Comparison of ENCODE assay signal across 16 cellular contexts in genomic region chr4:76782837-76783236, GRCh38.
A peak's percentile ranks its signal among the peaks of the same experiment; 100 is the strongest.
DNase-seq lines count a peak whose midpoint lies in the region; ATAC-seq and TF ChIP-seq lines count a peak whose summit lies in the region.
"Had no signal": no experiment of that assay in that cellular context is flagged by ENCODE, and none has a peak within 500 bp of the region (broad histone marks: within the 10 kb centered on the region; RNA-seq: fewer than 3 reads in every experiment).

No MANE protein-coding gene starts in this region.

- intact Hi-C loops in mammary epithelial cell (cut with micrococcal nuclease), result loop anchor here (1.0 to 5.0 kb wide), 5 partner anchors 20 to 259 kb away; partner anchors contain the start of genes SEPTIN11 and SOWAHB

- peaks cover 8% of the 10 kb centered on the region for H3K79me2 ChIP-seq in mammary epithelial cell (ENCODE audit: insufficient read depth, low read length)

- no peak overlapping the region for H3K4me3 Mint-ChIP-seq in activated CD8-positive, alpha-beta memory T cell treated with anti-CD3 and anti-CD28 coated beads, Interleukin-2, amount 10 ng/mL, durations not matched to agents 7 days and 5 days
- H3K4me3 Mint-ChIP-seq: CD4-positive, alpha-beta memory T cell had no signal

- H3K4me1 ChIP-seq in mammary epithelial cell (ENCODE audit: insufficient read depth, low read length) (peaks cover 33% of the 10 kb centered on the region), upper lobe of left lung (no peaks in the 10 kb centered on the region), right atrium auricular region (no peaks in the 10 kb centered on the region)

- DNase-seq in AG10803 (ENCODE audit: low read depth) (peak; percentile 93), mammary epithelial cell (peak; percentile 72), kidney tubule cell (ENCODE audit: low spot score) (peak; percentile 65), upper lobe of left lung (no peak), right atrium auricular region (ENCODE audit: low spot score) (no peak)
- no peak for DNase-seq in activated CD8-positive, alpha-beta memory T cell treated with anti-CD3 and anti-CD28 coated beads, Interleukin-2, amount 10 ng/mL, durations not matched to agents 7 days and 5 days
- DNase-seq: activated CD4-positive, alpha-beta T cell treated with anti-CD3 and anti-CD28 coated beads, Interleukin-2, amount 50 U/mL, for 4 hours; activated effector memory CD4-positive, alpha-beta T cell treated with Interleukin-2 at 50 U/mL for 16 hours; CD4-positive, alpha-beta memory T cell; midbrain; NCI-H1417; NCI-H748 treated with DMSO at 0.1 percent for 48 hours had no signal

- no peaks in the 10 kb centered on the region for H3K9me3 Mint-ChIP-seq in activated CD8-positive, alpha-beta memory T cell treated with anti-CD3 and anti-CD28 coated beads, Interleukin-2, amount 10 ng/mL, durations not matched to agents 7 days and 5 days (ENCODE audit: low read depth)

- peak overlapping the region; percentile 96 for H3K9ac ChIP-seq in mammary epithelial cell (ENCODE audit: insufficient read depth, low read length)

- H3K36me3 ChIP-seq in mammary epithelial cell (ENCODE audit: insufficient read depth, low read length) (peaks cover 5% of the 10 kb centered on the region), upper lobe of left lung (peaks cover 0 to 9% (median 4%) of the 10 kb centered on the region in 4 donors), right atrium auricular region (peaks cover 16% of the 10 kb centered on the region)

- BruUV-seq in mammary epithelial cell (replicated peaks; lab: Mats Ljungman, UMichigan), result no TSS peak

- in situ Hi-C loops in mammary epithelial cell (cut with MboI; ENCODE audit: low sequenced_read_pairs in 2 of 2), result no loop called here

- dilution Hi-C loops in mammary epithelial cell (cut with HindIII; ENCODE audit: low sequenced_read_pairs), result no loop called here

- H3K27ac ChIP-seq in mammary epithelial cell (ENCODE audit: insufficient read depth, low read depth, low read length) (peak overlapping the region; percentile 100), upper lobe of left lung (no peak overlapping the region), right atrium auricular region (no peak overlapping the region)

- H3K27me3 ChIP-seq in mammary epithelial cell (ENCODE audit: insufficient read depth, low read length) (no peaks in the 10 kb centered on the region), upper lobe of left lung (no peaks in the 10 kb centered on the region), right atrium auricular region (no peaks in the 10 kb centered on the region)
- H3K27me3 ChIP-seq: tibial nerve had no signal

- TF ChIP-seq RAD21 in Ishikawa (IDR thresholded peaks at IDR 0.05; ENCODE audit: low read depth), result no peak

- no peak overlapping the region for H3K27ac Mint-ChIP-seq in activated CD8-positive, alpha-beta memory T cell treated with anti-CD3 and anti-CD28 coated beads, Interleukin-2, amount 10 ng/mL, durations not matched to agents 7 days and 5 days
- H3K27ac Mint-ChIP-seq: CD4-positive, alpha-beta memory T cell had no signal

- peak overlapping the region; percentile 88 for H3K4me2 ChIP-seq in mammary epithelial cell (ENCODE audit: insufficient read depth, low read depth, low read length)

- 0% methylated on average over 1 of the region's 1 CpG for WGBS in mammary epithelial cell (ENCODE audit: low coverage, missing lambda C conversion rate)
- WGBS in upper lobe of left lung, 2 donors, result 56 to 65% methylated on average over 1 of the region's 1 CpG

- peaks cover 7% of the 10 kb centered on the region for H3K36me3 Mint-ChIP-seq in activated CD8-positive, alpha-beta memory T cell treated with anti-CD3 and anti-CD28 coated beads, Interleukin-2, amount 10 ng/mL, durations not matched to agents 7 days and 5 days
- H3K36me3 Mint-ChIP-seq: CD4-positive, alpha-beta memory T cell had no signal

- no peaks in the 10 kb centered on the region for H4K20me1 ChIP-seq in mammary epithelial cell (ENCODE audit: insufficient read depth, low read length)

- no peak for TF ChIP-seq POLR2A in upper lobe of left lung (IDR thresholded peaks at IDR 0.05)

- peaks cover 10% of the 10 kb centered on the region for H3K4me1 Mint-ChIP-seq in activated CD8-positive, alpha-beta memory T cell treated with anti-CD3 and anti-CD28 coated beads, Interleukin-2, amount 10 ng/mL, durations not matched to agents 7 days and 5 days
- H3K4me1 Mint-ChIP-seq: CD4-positive, alpha-beta memory T cell had no signal

- no peak for ATAC-seq in upper lobe of left lung (ENCODE audit: low FRiP score in 2 of 2)
- ATAC-seq in activated CD8-positive, alpha-beta memory T cell treated with anti-CD3 and anti-CD28 coated beads, Interleukin-2, amount 10 ng/mL, durations not matched to agents 7 days and 5 days, result no peak
- ATAC-seq in HG02938 (IDR thresholded peaks at IDR 0.05; ENCODE audit: unreplicated experiment), result no peak

- CTCF ChIA-PET in mammary epithelial cell (lab: Charles Lee; ENCODE audit: low non-redundant PET), result no interaction called here
- CTCF ChIA-PET in activated CD8-positive, alpha-beta memory T cell treated with anti-CD3 and anti-CD28 coated beads, Interleukin-2, amount 10 ng/mL, durations not matched to agents 7 days and 5 days (lab: Charles Lee), result interaction anchor here (1.6 kb wide), 1 partner anchor 17 kb away, joined by 3 read pairs; no protein-coding TSS in a partner anchor

- H3K4me3 ChIP-seq in AG10803 (ENCODE audit: low read length) (no peak overlapping the region; the same call in 1 of the 2 replicates), mammary epithelial cell (replicated peaks in 1 of 3; ENCODE audit: insufficient read depth in 1 of 3, low read depth in 2 of 3, low read length in 3 of 3) (peak overlapping the region; percentile 13 to 52 (median 32)), upper lobe of left lung (no peak overlapping the region), right atrium auricular region (no peak overlapping the region)
- H3K4me3 ChIP-seq: coronary artery, tibial nerve had no signal

- H2AFZ ChIP-seq in mammary epithelial cell (ENCODE audit: low read depth, low read length), result no peak overlapping the region

- peaks cover 24% of the 10 kb centered on the region for H3K27me3 Mint-ChIP-seq in activated CD8-positive, alpha-beta memory T cell treated with anti-CD3 and anti-CD28 coated beads, Interleukin-2, amount 10 ng/mL, durations not matched to agents 7 days and 5 days

- TF ChIP-seq EP300 in Ishikawa (IDR thresholded peaks at IDR 0.05; ENCODE audit: borderline replicate concordance), result no peak
- no peak for TF ChIP-seq EP300 in upper lobe of left lung (IDR thresholded peaks at IDR 0.05)

- H3K9me3 ChIP-seq in mammary epithelial cell (replicated peaks; ENCODE audit: insufficient read depth, low read length), result no peaks in the 10 kb centered on the region
- no peaks in the 10 kb centered on the region for H3K9me3 ChIP-seq in upper lobe of left lung
- no peaks in the 10 kb centered on the region for H3K9me3 ChIP-seq in right atrium auricular region
- H3K9me3 ChIP-seq: tibial nerve had no signal

- TF ChIP-seq CTCF in AG10803 (conservative IDR thresholded peaks at IDR 0.05; ENCODE audit: low read length) (no peak), mammary epithelial cell (conservative IDR thresholded peaks at IDR 0.05 in 1 of 2, IDR thresholded peaks at IDR 0.05 in 1 of 2; ENCODE audit: extremely low read depth in 1 of 2, insufficient read depth in 1 of 2, low read depth in 1 of 2, low read length in 2 of 2) (no peak), upper lobe of left lung (IDR thresholded peaks at IDR 0.05) (no peak), right atrium auricular region (IDR thresholded peaks at IDR 0.05) (no peak)

TF ChIP-seq in Ishikawa, 13 proteins besides CTCF, POLR2A, EP300 and RAD21:
- TF ChIP-seq TEAD4 (IDR thresholded peaks at IDR 0.05), result 0 out of 2 replicates have a peak, but pooled peaks have one; percentile 17
- no peak for TF ChIP-seq TAF1 (IDR thresholded peaks at IDR 0.05; ENCODE audit: low read depth)
- no peak for TF ChIP-seq USF1 (IDR thresholded peaks at IDR 0.05)

Comparison
In these comparisons a context has a peak if more than half of its experiments do, and no peak if none do; other contexts are left out.
1. DNase-seq: peak in AG10803 (single experiment), mammary epithelial cell (single experiment) and kidney tubule cell (single experiment); none in upper lobe of left lung (0 of 2), activated CD8-positive, alpha-beta memory T cell treated with anti-CD3 and anti-CD28 coated beads, Interleukin-2, amount 10 ng/mL, durations not matched to agents 7 days and 5 days (single experiment) and right atrium auricular region (single experiment).
2. H3K4me3 ChIP-seq: peak in mammary epithelial cell (3 of 3); none in AG10803 (single experiment), upper lobe of left lung (0 of 4) and right atrium auricular region (0 of 2).